Comparison of ENCODE assay signal across 13 cellular contexts in the genomic region with DNA sequence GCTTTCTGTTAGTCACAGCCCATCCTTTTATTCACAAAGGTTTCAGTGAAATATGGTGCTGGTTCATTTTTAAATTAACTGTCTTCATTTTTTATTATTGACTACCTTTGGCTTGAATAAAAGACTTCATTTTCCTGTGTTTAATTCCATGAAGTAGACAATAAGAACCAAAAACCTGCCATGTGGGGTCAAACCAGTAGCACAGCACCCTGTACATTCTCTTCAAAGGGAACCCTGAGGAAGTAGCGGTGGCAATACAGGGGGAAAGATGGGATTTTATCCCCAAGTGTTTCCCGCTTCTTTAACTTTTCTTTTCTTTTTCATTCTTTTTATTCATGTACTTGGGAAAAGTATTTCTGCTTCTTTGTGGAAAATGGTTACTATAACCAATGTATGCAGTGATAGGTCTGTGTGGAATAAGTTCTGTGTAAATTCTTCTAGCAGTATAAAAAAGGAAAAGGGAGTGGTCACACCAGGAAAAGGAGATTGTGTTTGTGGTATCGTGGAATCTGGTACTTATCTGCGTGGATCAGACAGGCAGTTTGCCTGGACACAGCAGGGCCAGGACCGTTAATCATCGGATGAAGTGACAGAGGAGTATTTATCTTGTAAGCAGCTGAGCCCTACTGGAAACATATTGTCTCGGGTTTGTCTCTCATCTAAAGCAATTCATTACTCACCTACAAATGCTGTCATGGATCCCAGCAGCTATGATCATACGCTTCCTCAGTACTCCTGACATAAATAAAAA.
DNase-seq lines count a peak whose midpoint lies in the region; ATAC-seq and TF ChIP-seq lines count a peak whose summit lies in the region.
"Had no signal": no experiment of that assay in that cellular context is flagged by ENCODE, and none has a peak within 500 bp of the region (broad histone marks: within the 10 kb centered on the region; RNA-seq: fewer than 3 reads in every experiment).

No MANE protein-coding gene starts in this region.

- DNase-seq in AG20443 (ENCODE audit: low spot score) (peak; percentile 18), MG63 (peak; percentile 23), UCSD-AML1 (lab: John Stamatoyannopoulos, UW; ENCODE audit: unreplicated experiment) (peak; percentile 12), foreskin fibroblast (peak; percentile 1 to 8), NCI-H774 (lab: John Stamatoyannopoulos, UW) (no peak), spleen (no peak)
- DNase-seq in activated effector memory CD4-positive, alpha-beta T cell treated with anti-CD3 and anti-CD28 coated beads, Interleukin-2, amount 50 U/mL, for 16 hours: no peak
- DNase-seq: activated T-cell treated with anti-CD3 and anti-CD28 coated beads, Interleukin-2, amount 50 U/mL, for 4 hours; GOT3; PC-3 had no signal

- H3K27me3 ChIP-seq in MG63 (no peaks in the 10 kb centered on the region), spleen (replicated peaks in 1 of 7) (no peaks in the 10 kb centered on the region)
- H3K27me3 ChIP-seq: suprapubic skin had no signal

- 46 to 55% (median 49%) methylated on average over 8 of the region's 8 CpGs for WGBS in spleen, 5 donors

- H3K27ac ChIP-seq in spleen: no peak overlapping the region
- H3K27ac ChIP-seq: suprapubic skin, VCaP had no signal

- ATAC-seq in HG03175 (IDR thresholded peaks at IDR 0.05; ENCODE audit: unreplicated experiment): no peak
- ATAC-seq: activated T-cell treated with anti-CD3 and anti-CD28 coated beads, Interleukin-2, amount 50 U/mL, for 4 hours; PC-3 had no signal

- H3K4me3 ChIP-seq in MG63 (no peak overlapping the region), foreskin fibroblast (ENCODE audit: low read depth in 1 of 2, low read length in 2 of 2) (no peak overlapping the region), spleen (no peak overlapping the region)
- H3K4me3 ChIP-seq: suprapubic skin had no signal

- H3K36me3 ChIP-seq in MG63 (no peaks in the 10 kb centered on the region), spleen (no peaks in the 10 kb centered on the region)
- H3K36me3 ChIP-seq: suprapubic skin had no signal

- intact Hi-C loops in spleen (cut with DNase I; ENCODE audit: low total_unique reads): no loop called here

- peaks cover 0 to 4% (median 0%) of the 10 kb centered on the region in 6 donors for H3K4me1 ChIP-seq in spleen

- no peak for TF ChIP-seq POLR2A in spleen (IDR thresholded peaks at IDR 0.05)

- H3K9me3 ChIP-seq in MG63 (no peaks in the 10 kb centered on the region), spleen (no peaks in the 10 kb centered on the region)
- H3K9me3 ChIP-seq: suprapubic skin had no signal

- TF ChIP-seq CTCF in foreskin fibroblast (IDR thresholded peaks at IDR 0.05; ENCODE audit: low read depth, low read length) (no peak), spleen (IDR thresholded peaks at IDR 0.05 in 8 of 11, conservative IDR thresholded peaks at IDR 0.05 in 3 of 11) (no peak)

Comparison
In these comparisons a context has a peak if more than half of its experiments do, and no peak if none do; other contexts are left out.
1. DNase-seq: peak in AG20443 (single experiment), MG63 (single experiment), UCSD-AML1 (single experiment) and foreskin fibroblast (2 of 2); none in NCI-H774 (single experiment), activated effector memory CD4-positive, alpha-beta T cell treated with anti-CD3 and anti-CD28 coated beads, Interleukin-2, amount 50 U/mL, for 16 hours (single experiment) and spleen (single experiment).